In the genomic region with DNA sequence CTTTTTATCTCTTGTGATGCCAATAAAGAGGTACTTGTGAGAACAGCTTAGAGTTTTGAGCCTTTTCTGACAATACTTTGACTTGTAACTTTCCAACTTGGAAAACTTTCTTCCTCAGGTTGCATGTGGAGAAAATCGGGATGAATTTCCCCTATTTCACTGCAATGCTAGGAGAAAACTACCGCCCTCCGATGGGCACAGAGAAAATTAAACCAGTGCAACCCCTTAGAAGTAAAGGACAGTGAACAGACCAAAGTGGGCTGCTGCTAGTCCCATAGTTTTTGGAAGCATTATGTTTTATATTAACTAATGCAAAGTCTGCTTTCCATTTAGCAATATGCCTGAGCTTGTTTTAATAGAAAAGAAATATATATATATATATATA, we compare ENCODE assay signal across 13 cellular contexts.
A peak's percentile ranks its signal among the peaks of the same experiment; 100 is the strongest.
DNase-seq lines count a peak whose midpoint lies in the region; ATAC-seq and TF ChIP-seq lines count a peak whose summit lies in the region.
"Had no signal": no experiment of that assay in that cellular context is flagged by ENCODE, and none has a peak within 500 bp of the region (broad histone marks: within the 10 kb centered on the region; RNA-seq: fewer than 3 reads in every experiment).

No MANE protein-coding gene starts in this region.

- H3K27me3 ChIP-seq in Peyer's patch: no peaks in the 10 kb centered on the region
- H3K27me3 ChIP-seq: sigmoid colon, SJSA1 had no signal

- H3K27ac Mint-ChIP-seq in endothelial cell (ENCODE audit: unreplicated experiment): no peak overlapping the region
- H3K27ac Mint-ChIP-seq in progenitor cell of endocrine pancreas: no peak overlapping the region

- peak overlapping the region; percentile 20 for H3K9ac ChIP-seq in ES-I3 (ENCODE audit: low read depth, low read length)

- H3K36me3 ChIP-seq in ES-I3 (ENCODE audit: insufficient read depth, low read length): no peaks in the 10 kb centered on the region
- H3K36me3 ChIP-seq in Peyer's patch: no peaks in the 10 kb centered on the region
- H3K36me3 ChIP-seq: sigmoid colon, SJSA1 had no signal

- H3K4me3 Mint-ChIP-seq in endothelial cell (ENCODE audit: unreplicated experiment) (no peak overlapping the region), progenitor cell of endocrine pancreas (ENCODE audit: low read depth) (no peak overlapping the region)

- no peak overlapping the region for H3K4me3 ChIP-seq in Peyer's patch
- H3K4me3 ChIP-seq: SJSA1 had no signal

- H3K9me3 ChIP-seq in ES-I3 (ENCODE audit: control insufficient read depth, insufficient read depth, low read length) (no peaks in the 10 kb centered on the region), Peyer's patch (no peaks in the 10 kb centered on the region)
- H3K9me3 ChIP-seq: sigmoid colon, SJSA1 had no signal

- TF ChIP-seq POLR2A in Peyer's patch (IDR thresholded peaks at IDR 0.05): no peak

- no peak for TF ChIP-seq CTCF in endothelial cell (IDR thresholded peaks at IDR 0.05; ENCODE audit: unreplicated experiment)
- peak; percentile 50 for TF ChIP-seq CTCF in progenitor cell of endocrine pancreas (IDR thresholded peaks at IDR 0.05; ENCODE audit: unreplicated experiment)
- TF ChIP-seq CTCF in Peyer's patch (IDR thresholded peaks at IDR 0.05): no peak

- no peaks in the 10 kb centered on the region for H3K9me3 Mint-ChIP-seq in endothelial cell (ENCODE audit: unreplicated experiment)
- H3K9me3 Mint-ChIP-seq in progenitor cell of endocrine pancreas (ENCODE audit: low read depth): no peaks in the 10 kb centered on the region

- H3K36me3 Mint-ChIP-seq in endothelial cell (ENCODE audit: low read depth, unreplicated experiment) (no peaks in the 10 kb centered on the region), progenitor cell of endocrine pancreas (ENCODE audit: insufficient read depth) (no peaks in the 10 kb centered on the region)

- no peak overlapping the region for H3K27ac ChIP-seq in Peyer's patch
- H3K27ac ChIP-seq: epithelial cell of prostate, SJSA1 had no signal

- H3K4me1 ChIP-seq in ES-I3 (ENCODE audit: insufficient read depth, low read length) (peaks cover 6% of the 10 kb centered on the region; the same call in 1 of the 2 replicates), Peyer's patch (no peaks in the 10 kb centered on the region)
- H3K4me1 ChIP-seq: SJSA1 had no signal

- H3K27me3 Mint-ChIP-seq in endothelial cell (ENCODE audit: unreplicated experiment): peaks cover under 1% of the 10 kb centered on the region
- H3K27me3 Mint-ChIP-seq in progenitor cell of endocrine pancreas: no peaks in the 10 kb centered on the region

- ATAC-seq in HG03571 (IDR thresholded peaks at IDR 0.05; ENCODE audit: unreplicated experiment): no peak

- DNase-seq in NCI-H2227 treated with DMSO at 0.1 percent for 48 hours (lab: John Stamatoyannopoulos, UW) (peak; percentile 28), endothelial cell (ENCODE audit: low spot score) (peak; percentile 5), progenitor cell of endocrine pancreas (ENCODE audit: low spot score, unreplicated experiment) (no peak), T-helper 1 cell (no peak), Peyer's patch (no peak), SKM-1 (lab: John Stamatoyannopoulos, UW; ENCODE audit: unreplicated experiment) (no peak)
- DNase-seq: activated CD4-positive, alpha-beta T cell treated with anti-CD3 and anti-CD28 coated beads for 4 hours; NCI-H446 treated with DMSO at 0.1 percent for 48 hours; sigmoid colon had no signal

- H3K4me1 Mint-ChIP-seq in endothelial cell (ENCODE audit: unreplicated experiment) (peaks cover 4% of the 10 kb centered on the region), progenitor cell of endocrine pancreas (ENCODE audit: low read depth) (peaks cover 5% of the 10 kb centered on the region)

Comparison
In these comparisons a context has a peak if more than half of its experiments do, and no peak if none do; other contexts are left out.
1. DNase-seq: peak in NCI-H2227 treated with DMSO at 0.1 percent for 48 hours (single experiment) and endothelial cell (single experiment); none in progenitor cell of endocrine pancreas (single experiment), T-helper 1 cell (0 of 5), Peyer's patch (0 of 3) and SKM-1 (single experiment).